In genomic region chr11:129814244-129814992, GRCh38 we compare ENCODE assay signal across 10 cellular contexts. TPM values are rescaled to one million over a fixed set of nuclear protein-coding genes. Genes with fewer than 3 reads are reported as not detected.
DNase-seq lines count a peak whose midpoint lies in the region; ATAC-seq and TF ChIP-seq lines count a peak whose summit lies in the region.
"Had no signal": no experiment of that assay in that cellular context is flagged by ENCODE, and none has a peak within 500 bp of the region (broad histone marks: within the 10 kb centered on the region; RNA-seq: fewer than 3 reads in every experiment).

No MANE protein-coding gene starts in this region.

- no peaks in the 10 kb centered on the region for H3K9me3 Mint-ChIP-seq in activated CD8-positive, alpha-beta T cell treated with anti-CD3 and anti-CD28 coated beads for 36 hours

- H3K9me3 ChIP-seq in osteoblast (ENCODE audit: low read depth, low read length), result no peaks in the 10 kb centered on the region
- H3K9me3 ChIP-seq: SJSA1 had no signal

- H3K79me2 ChIP-seq in osteoblast (ENCODE audit: insufficient read depth, low read length), result no peaks in the 10 kb centered on the region

- intact Hi-C loops in activated CD8-positive, alpha-beta T cell treated with anti-CD3 and anti-CD28 coated beads for 36 hours (cut with micrococcal nuclease), result no loop called here
- intact Hi-C loops in sciatic nerve (cut with DNase I), result no loop called here

- TF ChIP-seq CTCF in activated CD8-positive, alpha-beta T cell treated with anti-CD3 and anti-CD28 coated beads for 36 hours (IDR thresholded peaks at IDR 0.05), result no peak
- TF ChIP-seq CTCF in osteoblast (IDR thresholded peaks at IDR 0.05; ENCODE audit: extremely low read depth, low read depth, low read length), result no peak

- H3K27ac ChIP-seq in osteoblast (ENCODE audit: low read depth, low read length), result no peak overlapping the region
- H3K27ac ChIP-seq: SJSA1 had no signal

- ATAC-seq in activated CD8-positive, alpha-beta T cell treated with anti-CD3 and anti-CD28 coated beads for 36 hours, result peak; percentile 81
- ATAC-seq in sciatic nerve, result no peak
- no peak for ATAC-seq in HG02588 (IDR thresholded peaks at IDR 0.05; ENCODE audit: unreplicated experiment)

- POLR2A ChIA-PET in activated CD8-positive, alpha-beta T cell treated with anti-CD3 and anti-CD28 coated beads for 36 hours (lab: Charles Lee), result interaction anchor here (0.8 to 1.1 kb wide), 3 partner anchors 8 to 188 kb away, joined by 3 to 4 read pairs (median 3); partner anchors contain the start of gene PRDM10

- no peaks in the 10 kb centered on the region for H3K4me1 ChIP-seq in osteoblast (ENCODE audit: insufficient read depth, low read length)

- no peak overlapping the region for H3K4me2 ChIP-seq in osteoblast (ENCODE audit: insufficient read depth, low read length)

- peak overlapping the region; percentile 40 for H3K27ac Mint-ChIP-seq in activated CD8-positive, alpha-beta T cell treated with anti-CD3 and anti-CD28 coated beads for 36 hours

- peaks cover 40% of the 10 kb centered on the region for H3K27me3 Mint-ChIP-seq in activated CD8-positive, alpha-beta T cell treated with anti-CD3 and anti-CD28 coated beads for 36 hours

- CTCF ChIA-PET in activated CD8-positive, alpha-beta T cell treated with anti-CD3 and anti-CD28 coated beads for 36 hours (lab: Charles Lee), result interaction anchor here (0.6 kb wide), 1 partner anchor 53 kb away, joined by 3 read pairs; no protein-coding TSS in a partner anchor

- peak overlapping the region; percentile 67 for H3K4me3 Mint-ChIP-seq in activated CD8-positive, alpha-beta T cell treated with anti-CD3 and anti-CD28 coated beads for 36 hours

- H3K27me3 ChIP-seq in osteoblast (ENCODE audit: insufficient read depth, low read length), result peaks cover 53% of the 10 kb centered on the region
- H3K27me3 ChIP-seq: SJSA1 had no signal

- peaks cover 14% of the 10 kb centered on the region for H3K4me1 Mint-ChIP-seq in activated CD8-positive, alpha-beta T cell treated with anti-CD3 and anti-CD28 coated beads for 36 hours (ENCODE audit: low read depth)

- peak; percentile 13 for DNase-seq in NCI-H69 (lab: John Stamatoyannopoulos, UW)
- peak; percentile 83 for DNase-seq in activated CD8-positive, alpha-beta T cell treated with anti-CD3 and anti-CD28 coated beads for 36 hours
- DNase-seq in effector CD4-positive, alpha-beta T cell, result peak; percentile 31
- DNase-seq in stimulated activated CD8-positive, alpha-beta memory T cell treated with anti-CD3 and anti-CD28 coated beads, Interleukin-15, amount 100 ng/mL, for 24 hours (ENCODE audit: low read depth), result peak; percentile 33
- no peak for DNase-seq in globus pallidus (ENCODE audit: low spot score)
- DNase-seq in sciatic nerve (ENCODE audit: low spot score), result no peak
- DNase-seq in osteoblast (ENCODE audit: insufficient read length, low spot score, missing footprints), result no peak
- DNase-seq: NCI-H1436 had no signal

- H3K36me3 Mint-ChIP-seq in activated CD8-positive, alpha-beta T cell treated with anti-CD3 and anti-CD28 coated beads for 36 hours (ENCODE audit: low read depth), result no peaks in the 10 kb centered on the region

- H2AFZ ChIP-seq in osteoblast (ENCODE audit: low read length), result no peak overlapping the region

- no peak overlapping the region for H3K4me3 ChIP-seq in osteoblast (ENCODE audit: insufficient read depth, low read length)
- H3K4me3 ChIP-seq: SJSA1 had no signal

- H3K36me3 ChIP-seq in osteoblast (ENCODE audit: insufficient read depth, low read length), result no peaks in the 10 kb centered on the region
- H3K36me3 ChIP-seq: SJSA1 had no signal

- no peaks in the 10 kb centered on the region for H4K20me1 ChIP-seq in osteoblast (ENCODE audit: insufficient read depth, low read length)

RNA-seq across cellular contexts. Expression of gene TMEM45B, which starts 1.2 kb away (rescaled TPM):
- total RNA-seq in activated CD8-positive, alpha-beta T cell treated with anti-CD3 and anti-CD28 coated beads for 36 hours, result under 1 TPM; 0.47 to 0.49 TPM
- total RNA-seq in sciatic nerve (0.53 TPM), osteoblast (not detected in 2 replicates)
- total RNA-seq: SJSA1 had no signal

Comparison
In these comparisons a context has a peak if more than half of its experiments do, and no peak if none do; other contexts are left out.
1. DNase-seq: peak in NCI-H69 (single experiment), activated CD8-positive, alpha-beta T cell treated with anti-CD3 and anti-CD28 coated beads for 36 hours (single experiment), effector CD4-positive, alpha-beta T cell (single experiment) and stimulated activated CD8-positive, alpha-beta memory T cell treated with anti-CD3 and anti-CD28 coated beads, Interleukin-15, amount 100 ng/mL, for 24 hours (single experiment); none in globus pallidus (single experiment), sciatic nerve (single experiment) and osteoblast (single experiment).